9 cellular contexts compared by ENCODE assay signal in genomic region chr11:59144096-59144495, GRCh38. TPM values are rescaled to one million over a fixed set of nuclear protein-coding genes. Genes with fewer than 3 reads are reported as not detected.
DNase-seq lines count a peak whose midpoint lies in the region; ATAC-seq and TF ChIP-seq lines count a peak whose summit lies in the region.
"Had no signal": no experiment of that assay in that cellular context is flagged by ENCODE, and none has a peak within 500 bp of the region (broad histone marks: within the 10 kb centered on the region; RNA-seq: fewer than 3 reads in every experiment).

No MANE protein-coding gene starts in this region.

- peaks cover 44% of the 10 kb centered on the region for H3K36me3 Mint-ChIP-seq in activated CD4-positive, alpha-beta memory T cell treated with anti-CD3 and anti-CD28 coated beads for 36 hours
- H3K36me3 Mint-ChIP-seq in glutamatergic neuron (ENCODE audit: unreplicated experiment) = no peaks in the 10 kb centered on the region

- H2AFZ ChIP-seq in SK-N-SH (ENCODE audit: low read depth) = peak overlapping the region; percentile 75

- intact Hi-C loops in activated CD4-positive, alpha-beta memory T cell treated with anti-CD3 and anti-CD28 coated beads for 36 hours (cut with micrococcal nuclease) = loop anchor here (1.0 to 10.0 kb wide), 8 partner anchors 8 to 1719 kb away; partner anchors contain the start of genes CLP1, FAM111B, PATL1 and SLC43A3

- H3K9me3 ChIP-seq in SK-N-SH (no peaks in the 10 kb centered on the region), stomach smooth muscle (ENCODE audit: control insufficient read depth in 2 of 2, low read length in 2 of 2) (no peaks in the 10 kb centered on the region)

- TF ChIP-seq CTCF in SK-N-SH (IDR thresholded peaks at IDR 0.05) (no peak), glutamatergic neuron (IDR thresholded peaks at IDR 0.05; ENCODE audit: partially characterized antibody, unreplicated experiment) (no peak)

- H4K20me1 ChIP-seq in SK-N-SH (ENCODE audit: insufficient read depth) = no peaks in the 10 kb centered on the region

- peaks cover 20% of the 10 kb centered on the region for H3F3A ChIP-seq in SK-N-SH (replicated peaks; ENCODE audit: insufficient read depth)

- no peak overlapping the region; a peak in 1 of 4 replicates for H3K4me3 ChIP-seq in SK-N-SH (ENCODE audit: low read depth in 2 of 2, low read length in 1 of 2)
- peak overlapping the region; percentile 76 to 98 for H3K4me3 ChIP-seq in stomach smooth muscle (ENCODE audit: low read length in 2 of 2)

- H3K9me3 Mint-ChIP-seq in activated CD4-positive, alpha-beta memory T cell treated with anti-CD3 and anti-CD28 coated beads for 36 hours = no peaks in the 10 kb centered on the region
- H3K9me3 Mint-ChIP-seq in glutamatergic neuron (ENCODE audit: unreplicated experiment) = no peaks in the 10 kb centered on the region

- no peak for ATAC-seq in SK-N-SH treated with all-trans-retinoic acid at 6 μM for 48 hours

- H3K4me2 ChIP-seq in SK-N-SH = peak overlapping the region; percentile 71

- H3K27me3 ChIP-seq in SK-N-SH (ENCODE audit: insufficient read depth) (no peaks in the 10 kb centered on the region), stomach smooth muscle (ENCODE audit: control insufficient read depth in 1 of 2, insufficient read depth in 2 of 2, low read length in 2 of 2) (no peaks in the 10 kb centered on the region)

- no peak for TF ChIP-seq RAD21 in SK-N-SH (IDR thresholded peaks at IDR 0.05; ENCODE audit: low read length)

- H3K27me3 Mint-ChIP-seq in activated CD4-positive, alpha-beta memory T cell treated with anti-CD3 and anti-CD28 coated beads for 36 hours = no peaks in the 10 kb centered on the region
- H3K27me3 Mint-ChIP-seq in glutamatergic neuron (ENCODE audit: unreplicated experiment) = peaks cover 11% of the 10 kb centered on the region

- DNase-seq in SK-N-SH = no peak
- no peak for DNase-seq in activated CD4-positive, alpha-beta memory T cell treated with anti-CD3 and anti-CD28 coated beads for 36 hours
- no peak for DNase-seq in glutamatergic neuron
- no peak for DNase-seq in NCI-H187 treated with DMSO at 0.1 percent for 48 hours (lab: John Stamatoyannopoulos, UW)
- no peak for DNase-seq in AML-193 (lab: John Stamatoyannopoulos, UW)
- no peak for DNase-seq in central memory CD4-positive, alpha-beta T cell

- H3K79me2 ChIP-seq in SK-N-SH (ENCODE audit: insufficient read depth) = no peaks in the 10 kb centered on the region; the same call in 1 of the 2 replicates

- H3K9ac ChIP-seq in SK-N-SH (no peak overlapping the region), stomach smooth muscle (ENCODE audit: low read length in 2 of 2) (peak overlapping the region; percentile 61 to 72)

- 86% methylated on average over 1 of the region's 1 CpG for WGBS in SK-N-SH (ENCODE audit: low lambda C conversion rate)

- peaks cover 55% of the 10 kb centered on the region for H3K4me1 Mint-ChIP-seq in activated CD4-positive, alpha-beta memory T cell treated with anti-CD3 and anti-CD28 coated beads for 36 hours (ENCODE audit: low read depth)
- peaks cover 3% of the 10 kb centered on the region for H3K4me1 Mint-ChIP-seq in glutamatergic neuron (ENCODE audit: low read depth, unreplicated experiment)

- TF ChIP-seq EP300 in SK-N-SH (IDR thresholded peaks at IDR 0.05; ENCODE audit: borderline replicate concordance in 1 of 2, low read depth in 1 of 2, low read length in 1 of 2) = no peak

- POLR2A ChIA-PET in SK-N-SH (lab: Yijun Ruan, JAX) = no interaction called here
- POLR2A ChIA-PET in activated CD4-positive, alpha-beta memory T cell treated with anti-CD3 and anti-CD28 coated beads for 36 hours (lab: Charles Lee) = interaction anchor here (1.1 to 2.3 kb wide), 3 partner anchors 9 to 37 kb away, joined by 3 to 22 read pairs (median 9); partner anchors contain the start of gene FAM111B

- H3K27ac ChIP-seq in SK-N-SH (ENCODE audit: low read depth in 2 of 2, low read length in 1 of 2) (peak overlapping the region in 1 of 2 experiments; percentile 71; a peak in 1 of 4 replicates), stomach smooth muscle (ENCODE audit: low read length) (peak overlapping the region; percentile 65)

- peak overlapping the region; percentile 93 for H3K27ac Mint-ChIP-seq in activated CD4-positive, alpha-beta memory T cell treated with anti-CD3 and anti-CD28 coated beads for 36 hours
- no peak overlapping the region for H3K27ac Mint-ChIP-seq in glutamatergic neuron (ENCODE audit: unreplicated experiment)

- no peaks in the 10 kb centered on the region for H3K9me2 ChIP-seq in SK-N-SH

- CTCF ChIA-PET in SK-N-SH (lab: Yijun Ruan, JAX) = interaction anchor here (1.5 to 5.9 kb wide), 4 partner anchors 8 to 90 kb away, joined by 3 to 62 read pairs (median 21); no protein-coding TSS in a partner anchor
- CTCF ChIA-PET in activated CD4-positive, alpha-beta memory T cell treated with anti-CD3 and anti-CD28 coated beads for 36 hours (lab: Charles Lee) = interaction anchor here (0.9 to 10.0 kb wide), 10 partner anchors 8 to 571 kb away, joined by 3 to 148 read pairs (median 6); partner anchors contain the start of genes DTX4 and FAM111B

- peaks cover 2 to 4% of the 10 kb centered on the region in 2 experiments for H3K36me3 ChIP-seq in SK-N-SH (replicated peaks in 1 of 2; ENCODE audit: control insufficient read depth in 1 of 2, insufficient read depth in 2 of 2, low read length in 1 of 2)
- no peaks in the 10 kb centered on the region for H3K36me3 ChIP-seq in stomach smooth muscle (ENCODE audit: control insufficient read depth in 2 of 2, insufficient read depth in 2 of 2, low read length in 2 of 2)

- H3K4me3 Mint-ChIP-seq in activated CD4-positive, alpha-beta memory T cell treated with anti-CD3 and anti-CD28 coated beads for 36 hours = peak overlapping the region; percentile 94
- peak overlapping the region; percentile 61 for H3K4me3 Mint-ChIP-seq in glutamatergic neuron (ENCODE audit: unreplicated experiment)

- H3K4me1 ChIP-seq in SK-N-SH (ENCODE audit: control insufficient read depth in 1 of 2, insufficient read depth in 2 of 2, low read depth in 1 of 2, low read length in 1 of 2) (peaks cover 2 to 4% of the 10 kb centered on the region in 2 experiments; a peak in 2 of 4 replicates), stomach smooth muscle (ENCODE audit: control insufficient read depth, insufficient read depth, low read length) (peaks cover 11% of the 10 kb centered on the region)

TF ChIP-seq in SK-N-SH, 30 proteins besides CTCF, POLR2A, EP300 and RAD21 (continues in another document):
- TF ChIP-seq POLR2AphosphoS5 (IDR thresholded peaks at IDR 0.05; ENCODE audit: low read depth, low read length) (no peak), NFIC (IDR thresholded peaks at IDR 0.05; ENCODE audit: borderline replicate concordance) (no peak), SIN3A (IDR thresholded peaks at IDR 0.05; ENCODE audit: borderline replicate concordance, low read depth, low read length) (no peak), TEAD4 (IDR thresholded peaks at IDR 0.05; ENCODE audit: borderline replicate concordance, insufficient read depth) (no peak), FOSL2 (IDR thresholded peaks at IDR 0.05; ENCODE audit: borderline replicate concordance, low read depth) (no peak), TAF1 (IDR thresholded peaks at IDR 0.05; ENCODE audit: borderline replicate concordance, low read depth, low read length) (no peak), TCF12 (IDR thresholded peaks at IDR 0.05) (no peak), CHD2 (IDR thresholded peaks at IDR 0.05; ENCODE audit: low read length, partially characterized antibody) (no peak), ELF1 (IDR thresholded peaks at IDR 0.05) (no peak), GABPA (IDR thresholded peaks at IDR 0.05; ENCODE audit: low read depth) (no peak), NRF1 (IDR thresholded peaks at IDR 0.05; ENCODE audit: low read depth, low read length) (no peak), MXI1 (IDR thresholded peaks at IDR 0.05; ENCODE audit: low read depth, low read length) (no peak)

TF ChIP-seq in SK-N-SH treated with all-trans-retinoic acid at 6 μM for 48 hours, 23 proteins besides CTCF, POLR2A, EP300 and RAD21:
- no peak for TF ChIP-seq GLIS3 (CRISPR knock-in tag; IDR thresholded peaks at IDR 0.05)
- TF ChIP-seq SNAI2 (CRISPR knock-in tag; IDR thresholded peaks at IDR 0.05) = no peak
- no peak for TF ChIP-seq POU6F1 (CRISPR knock-in tag; IDR thresholded peaks at IDR 0.05; ENCODE audit: borderline replicate concordance, low read depth)
- TF ChIP-seq ZC3H10 (CRISPR knock-in tag; IDR thresholded peaks at IDR 0.05) = no peak
- TF ChIP-seq BACH2 (CRISPR knock-in tag; IDR thresholded peaks at IDR 0.05; ENCODE audit: borderline replicate concordance) = no peak
TF ChIP-seq in SK-N-SH treated with all-trans-retinoic acid at 6 μM for 48 hours: peak in this region for 0.

RNA-seq across cellular contexts. Expression of gene FAM111A, which starts 1.4 kb away (rescaled TPM):
- polyA plus RNA-seq in SK-N-SH (2012; rRNA removed) = 5.9 and 8.7 TPM in 2 replicates
- 5.3 and 5.4 TPM in 2 replicates for polyA plus RNA-seq in SK-N-SH (2012; cell fraction: cytosol; rRNA removed)
- 20.5 and 35.0 TPM in 2 replicates for polyA plus RNA-seq in SK-N-SH (2012; cell fraction: nucleus; rRNA removed)
- total RNA-seq in activated CD4-positive, alpha-beta memory T cell treated with anti-CD3 and anti-CD28 coated beads for 36 hours = 10 to 100 TPM; 87.6 to 87.8 TPM
- total RNA-seq in glutamatergic neuron (ENCODE audit: unreplicated experiment) = 3.1 TPM

RNA-seq across cellular contexts. Expression of gene DTX4, which starts 27.8 kb away (rescaled TPM):
- polyA plus RNA-seq in SK-N-SH (2012; rRNA removed) = 0.02 and 0.05 TPM in 2 replicates
- 0.04 and 0.08 TPM in 2 replicates for polyA plus RNA-seq in SK-N-SH (2012; cell fraction: cytosol; rRNA removed)
- polyA plus RNA-seq in SK-N-SH (2012; cell fraction: nucleus; rRNA removed) = 0.11 and 0.27 TPM in 2 replicates
- under 1 TPM; 0.05 to 0.07 TPM for total RNA-seq in activated CD4-positive, alpha-beta memory T cell treated with anti-CD3 and anti-CD28 coated beads for 36 hours
- 4.1 TPM for total RNA-seq in glutamatergic neuron (ENCODE audit: unreplicated experiment)

RNA-seq across cellular contexts. Expression of gene FAM111B, which starts 37.1 kb away (rescaled TPM):
- polyA plus RNA-seq in SK-N-SH (2012; rRNA removed) = 0.94 and 1.0 TPM in 2 replicates
- polyA plus RNA-seq in SK-N-SH (2012; cell fraction: cytosol; rRNA removed) = 1.2 and 1.4 TPM in 2 replicates
- polyA plus RNA-seq in SK-N-SH (2012; cell fraction: nucleus; rRNA removed) = 0.36 and 0.49 TPM in 2 replicates
- total RNA-seq in activated CD4-positive, alpha-beta memory T cell treated with anti-CD3 and anti-CD28 coated beads for 36 hours = 10 to 100 TPM; 28.9 to 31.0 TPM
- 6.4 TPM for total RNA-seq in glutamatergic neuron (ENCODE audit: unreplicated experiment)

RNA-seq across cellular contexts. Expression of gene GLYATL1B, which starts 58.0 kb away (rescaled TPM):
- not detected in 2 replicates for polyA plus RNA-seq in SK-N-SH (2012; rRNA removed)
- not detected in 2 replicates for polyA plus RNA-seq in SK-N-SH (2012; cell fraction: cytosol; rRNA removed)
- not detected in 2 replicates for polyA plus RNA-seq in SK-N-SH (2012; cell fraction: nucleus; rRNA removed)
- total RNA-seq in activated CD4-positive, alpha-beta memory T cell treated with anti-CD3 and anti-CD28 coated beads for 36 hours = not detected
- not detected for total RNA-seq in glutamatergic neuron (ENCODE audit: unreplicated experiment)
- total RNA-seq: NCI-H460 had no signal

Comparison
In these comparisons a context has a peak if more than half of its experiments do, and no peak if none do; other contexts are left out.
1. H3K4me3 ChIP-seq: peak in stomach smooth muscle (2 of 2); none in SK-N-SH (0 of 2).
2. RNA of gene FAM111A, which starts 1.4 kb away (total RNA-seq): 87.6 to 87.8 TPM in activated CD4-positive, alpha-beta memory T cell treated with anti-CD3 and anti-CD28 coated beads for 36 hours; 3.1 TPM in glutamatergic neuron (single experiment); every median in the first group is over 10 times any median in the second.